Comparison of ENCODE assay signal across 1 cellular context in the genomic region with DNA sequence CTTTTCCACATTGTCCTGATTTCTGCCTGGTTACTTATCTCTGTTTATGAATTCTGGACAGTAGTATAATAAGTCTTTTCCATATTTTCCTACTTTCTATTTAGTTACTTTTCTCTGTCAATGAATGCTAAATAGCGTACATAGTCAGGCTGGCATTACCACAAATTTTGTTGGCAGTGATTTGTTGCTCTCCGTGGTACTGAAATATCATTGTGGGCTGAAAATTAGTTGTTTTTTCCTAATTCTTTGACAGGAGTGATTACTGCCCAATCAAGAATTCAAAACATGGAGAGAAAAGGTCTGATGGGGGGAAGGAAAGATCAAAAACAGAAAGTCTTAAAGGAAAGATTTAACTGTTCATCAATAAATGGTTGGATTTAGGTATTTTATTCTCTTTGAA.
TF ChIP-seq lines count a peak whose summit lies in the region.

No MANE protein-coding gene starts in this region.

TF ChIP-seq in A549, 52 proteins besides CTCF, POLR2A, EP300 and RAD21 (continued from another document):
- peak; percentile 95 for TF ChIP-seq REST (IDR thresholded peaks at IDR 0.05)
